In genomic region chr13:99206873-99207272, GRCh38 we compare ENCODE assay signal across 1 cellular context.
TF ChIP-seq lines count a peak whose summit lies in the region.

No MANE protein-coding gene starts in this region.

TF ChIP-seq in GM23338, 12 proteins besides CTCF, POLR2A, EP300 and RAD21:
- TF ChIP-seq ETS1 (IDR thresholded peaks at IDR 0.05) (no peak), ZNF462 (CRISPR knock-in tag; IDR thresholded peaks at IDR 0.05) (no peak), NANOG (IDR thresholded peaks at IDR 0.05; ENCODE audit: borderline replicate concordance) (no peak), EZH2phosphoT487 (IDR thresholded peaks at IDR 0.05; ENCODE audit: unreplicated experiment) (no peak), CREB1 (CRISPR knock-in tag; IDR thresholded peaks at IDR 0.05; ENCODE audit: low read depth) (no peak), JUNB (IDR thresholded peaks at IDR 0.05; ENCODE audit: unreplicated experiment) (no peak)
TF ChIP-seq in GM23338: peak in this region for 0.
